In the genomic region with DNA sequence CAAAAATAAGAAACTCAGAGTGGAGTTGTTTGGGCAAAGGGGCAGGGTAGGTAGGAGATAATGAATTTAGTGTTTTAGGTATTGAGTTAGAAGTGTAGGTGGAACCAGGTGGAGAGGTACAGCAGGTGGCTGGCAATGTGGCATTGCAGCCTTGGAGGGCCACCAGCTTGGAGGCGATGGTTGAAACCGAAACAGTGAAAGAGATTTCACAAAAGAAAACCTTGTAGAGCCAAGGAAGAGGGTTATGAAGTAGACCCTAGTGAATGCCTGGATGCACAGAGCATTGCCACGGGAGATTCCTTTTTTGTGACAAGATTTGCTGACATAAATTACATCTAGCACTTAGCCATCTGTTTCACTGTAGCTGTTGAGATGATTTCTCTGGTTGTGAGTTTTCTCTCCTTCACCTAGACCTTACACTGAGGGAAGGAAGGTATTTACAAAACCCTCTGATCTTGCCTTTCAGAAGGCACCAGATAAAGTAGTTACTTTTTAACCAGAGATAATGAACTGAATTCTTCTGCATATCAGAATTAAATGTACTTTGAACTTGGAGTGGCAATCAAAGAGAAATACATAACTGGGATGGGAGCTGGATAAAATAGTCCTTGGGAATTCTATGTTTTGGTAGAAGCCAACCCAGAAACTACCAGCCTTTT, we compare ENCODE assay signal across 1 cellular context.
TF ChIP-seq lines count a peak whose summit lies in the region.

No MANE protein-coding gene starts in this region.

TF ChIP-seq in GM12878, 131 proteins besides CTCF, POLR2A, EP300 and RAD21 (continued from another document):
- TF ChIP-seq, protein P1, sequence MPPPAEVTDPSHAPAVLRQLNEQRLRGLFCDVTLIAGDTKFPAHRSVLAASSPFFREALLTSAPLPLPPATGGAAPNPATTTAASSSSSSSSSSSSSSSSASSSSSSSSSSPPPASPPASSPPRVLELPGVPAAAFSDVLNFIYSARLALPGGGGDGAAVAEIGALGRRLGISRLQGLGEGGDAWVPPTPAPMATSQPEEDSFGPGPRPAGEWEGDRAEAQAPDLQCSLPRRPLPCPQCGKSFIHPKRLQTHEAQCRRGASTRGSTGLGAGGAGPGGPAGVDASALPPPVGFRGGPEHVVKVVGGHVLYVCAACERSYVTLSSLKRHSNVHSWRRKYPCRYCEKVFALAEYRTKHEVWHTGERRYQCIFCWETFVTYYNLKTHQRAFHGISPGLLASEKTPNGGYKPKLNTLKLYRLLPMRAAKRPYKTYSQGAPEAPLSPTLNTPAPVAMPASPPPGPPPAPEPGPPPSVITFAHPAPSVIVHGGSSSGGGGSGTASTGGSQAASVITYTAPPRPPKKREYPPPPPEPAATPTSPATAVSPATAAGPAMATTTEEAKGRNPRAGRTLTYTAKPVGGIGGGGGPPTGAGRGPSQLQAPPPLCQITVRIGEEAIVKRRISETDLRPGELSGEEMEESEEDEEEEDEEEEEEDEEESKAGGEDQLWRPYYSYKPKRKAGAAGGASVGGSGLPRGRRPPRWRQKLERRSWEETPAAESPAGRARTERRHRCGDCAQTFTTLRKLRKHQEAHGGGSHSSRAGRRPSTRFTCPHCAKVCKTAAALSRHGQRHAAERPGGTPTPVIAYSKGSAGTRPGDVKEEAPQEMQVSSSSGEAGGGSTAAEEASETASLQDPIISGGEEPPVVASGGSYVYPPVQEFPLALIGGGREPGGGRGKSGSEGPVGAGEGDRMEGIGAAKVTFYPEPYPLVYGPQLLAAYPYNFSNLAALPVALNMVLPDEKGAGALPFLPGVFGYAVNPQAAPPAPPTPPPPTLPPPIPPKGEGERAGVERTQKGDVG (CRISPR knock-in tag; IDR thresholded peaks at IDR 0.05): no peak
- no peak for TF ChIP-seq TAF1 (IDR thresholded peaks at IDR 0.05; ENCODE audit: borderline replicate concordance, low read depth, low read length)
- no peak for TF ChIP-seq ZNF217 (IDR thresholded peaks at IDR 0.05)
- TF ChIP-seq, protein P2, sequence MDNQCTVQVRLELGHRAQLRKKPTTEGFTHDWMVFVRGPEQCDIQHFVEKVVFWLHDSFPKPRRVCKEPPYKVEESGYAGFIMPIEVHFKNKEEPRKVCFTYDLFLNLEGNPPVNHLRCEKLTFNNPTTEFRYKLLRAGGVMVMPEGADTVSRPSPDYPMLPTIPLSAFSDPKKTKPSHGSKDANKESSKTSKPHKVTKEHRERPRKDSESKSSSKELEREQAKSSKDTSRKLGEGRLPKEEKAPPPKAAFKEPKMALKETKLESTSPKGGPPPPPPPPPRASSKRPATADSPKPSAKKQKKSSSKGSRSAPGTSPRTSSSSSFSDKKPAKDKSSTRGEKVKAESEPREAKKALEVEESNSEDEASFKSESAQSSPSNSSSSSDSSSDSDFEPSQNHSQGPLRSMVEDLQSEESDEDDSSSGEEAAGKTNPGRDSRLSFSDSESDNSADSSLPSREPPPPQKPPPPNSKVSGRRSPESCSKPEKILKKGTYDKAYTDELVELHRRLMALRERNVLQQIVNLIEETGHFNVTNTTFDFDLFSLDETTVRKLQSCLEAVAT (IDR thresholded peaks at IDR 0.05): no peak
- TF ChIP-seq SMARCA5 (IDR thresholded peaks at IDR 0.05): no peak
- no peak for TF ChIP-seq NR2F1 (conservative IDR thresholded peaks at IDR 0.05)
TF ChIP-seq in GM12878: peak in this region for 0.
